In the genomic region with DNA sequence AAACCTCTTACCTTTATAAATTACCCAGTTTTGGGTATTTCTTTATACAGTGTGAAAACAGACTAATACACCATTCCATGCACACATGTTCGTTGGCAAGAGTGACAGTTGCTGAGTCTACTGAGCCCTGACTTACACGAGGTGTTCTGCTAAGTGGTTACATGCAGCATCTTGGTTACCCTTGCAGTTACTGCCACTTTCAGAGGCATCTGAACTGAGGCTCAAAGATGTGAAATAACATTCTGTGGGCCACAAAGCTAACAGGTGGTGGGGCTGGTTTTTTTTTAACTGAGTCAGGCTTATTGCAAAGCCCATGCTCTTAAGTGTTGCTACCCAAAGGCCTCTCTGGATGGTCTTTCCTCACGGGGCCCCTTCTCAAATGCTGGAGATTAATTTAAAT, we compare ENCODE assay signal across 19 cellular contexts. TPM values are rescaled to one million over a fixed set of nuclear protein-coding genes. Genes with fewer than 3 reads are reported as not detected.
"Had no signal": no experiment of that assay in that cellular context is flagged by ENCODE, and none has a peak within 500 bp of the region (broad histone marks: within the 10 kb centered on the region; RNA-seq: fewer than 3 reads in every experiment).

No MANE protein-coding gene starts in this region.

- H3K4me3 ChIP-seq: hepatocyte, upper lobe of left lung had no signal

- ATAC-seq: activated CD4-positive, CD25-positive, alpha-beta regulatory T cell treated with anti-CD3 and anti-CD28 coated beads, Interleukin-2, amount 50 U/mL, for 24 hours had no signal

- DNase-seq: activated effector memory CD4-positive, alpha-beta T cell treated with Interleukin-2 at 50 U/mL for 16 hours; activated naive CD4-positive, alpha-beta T cell treated with anti-CD3 and anti-CD28 coated beads, Interleukin-2, amount 50 U/mL, for 16 hours; activated T-cell treated with anti-CD3 and anti-CD28 coated beads, Interleukin-2, amount 50 U/mL, for 4 hours; amniotic stem cell; mesenchymal stem cell; occipital lobe; stimulated activated CD4-positive, alpha-beta T cell treated with anti-CD3 and anti-CD28 coated beads, Interleukin-2, amount 100 ng/mL, for 48 hours; stimulated activated naive CD4-positive, alpha-beta T cell; upper lobe of left lung had no signal

- H3K36me3 ChIP-seq: upper lobe of left lung had no signal

- H3K27me3 ChIP-seq: hepatocyte, upper lobe of left lung had no signal

- H3K27ac ChIP-seq: hepatocyte, upper lobe of left lung had no signal

- H3K27ac Mint-ChIP-seq: nephron had no signal

- H3K4me1 ChIP-seq: upper lobe of left lung had no signal

- H3K4me3 Mint-ChIP-seq: activated T-cell treated with anti-CD3 and anti-CD28 coated beads, Interleukin-2, amount 50 U/mL, for 4 hours; nephron had no signal

- H3K4me2 ChIP-seq: hepatocyte had no signal

- H3K4me1 Mint-ChIP-seq: nephron had no signal

RNA-seq across cellular contexts. Expression of gene GTSF1L, which starts 54.4 kb away (rescaled TPM):
- total RNA-seq: activated T-cell treated with anti-CD3 and anti-CD28 coated beads, Interleukin-2, amount 50 U/mL, for 4 hours; cardiac septum; glomerular endothelial cell; hepatocyte; liver; mucosa of gallbladder; occipital lobe; posterior vena cava; skeletal muscle tissue; temporal lobe; upper lobe of left lung had no signal
